ENCODE assay signal across 11 cellular contexts in genomic region chr12:53060721-53061276, GRCh38. TPM values are rescaled to one million over a fixed set of nuclear protein-coding genes. Genes with fewer than 3 reads are reported as not detected.
DNase-seq lines count a peak whose midpoint lies in the region; TF ChIP-seq lines count a peak whose summit lies in the region.
"Had no signal": no experiment of that assay in that cellular context is flagged by ENCODE, and none has a peak within 500 bp of the region (broad histone marks: within the 10 kb centered on the region; RNA-seq: fewer than 3 reads in every experiment).

No MANE protein-coding gene starts in this region.

- peak overlapping the region; percentile 75 to 89 for H3K27ac ChIP-seq in breast epithelium
- H3K27ac ChIP-seq in mammary epithelial cell (ENCODE audit: insufficient read depth, low read depth, low read length), result no peak overlapping the region
- H3K27ac ChIP-seq in caudate nucleus (ENCODE audit: low read depth, low read length), result peak overlapping the region; percentile 48
- H3K27ac ChIP-seq in muscle layer of colon (ENCODE audit: low read depth, low read length), result peak overlapping the region; percentile 21

- WGBS in mammary epithelial cell (ENCODE audit: low coverage, missing lambda C conversion rate), result 56% methylated on average over 17 of the region's 18 CpGs

- H3K4me3 ChIP-seq in breast epithelium (no peak overlapping the region), mammary epithelial cell (replicated peaks in 1 of 3; ENCODE audit: insufficient read depth in 1 of 3, low read depth in 2 of 3, low read length in 3 of 3) (no peak overlapping the region), muscle layer of colon (ENCODE audit: low read depth in 1 of 2, low read length in 2 of 2) (no peak overlapping the region)

- no peaks in the 10 kb centered on the region for H3K27me3 Mint-ChIP-seq in activated CD4-positive, alpha-beta memory T cell treated with anti-CD3 and anti-CD28 coated beads for 36 hours
- H3K27me3 Mint-ChIP-seq: B cell had no signal

- H3K9ac ChIP-seq in mammary epithelial cell (ENCODE audit: insufficient read depth, low read length) (no peak overlapping the region), muscle layer of colon (ENCODE audit: low read length) (no peak overlapping the region)

- no TSS peak for BruUV-seq in mammary epithelial cell (replicated peaks; lab: Mats Ljungman, UMichigan)

- no peak overlapping the region for H3K4me2 ChIP-seq in mammary epithelial cell (ENCODE audit: insufficient read depth, low read depth, low read length)

- H3K36me3 ChIP-seq in breast epithelium (no peaks in the 10 kb centered on the region), mammary epithelial cell (ENCODE audit: insufficient read depth, low read length) (peaks cover 1% of the 10 kb centered on the region), muscle layer of colon (ENCODE audit: insufficient read depth, low read length) (peaks cover 38% of the 10 kb centered on the region)

- no peak for TF ChIP-seq POLR2A in breast epithelium (IDR thresholded peaks at IDR 0.05)

- no peaks in the 10 kb centered on the region for H4K20me1 ChIP-seq in mammary epithelial cell (ENCODE audit: insufficient read depth, low read length)

- no peaks in the 10 kb centered on the region for H3K27me3 ChIP-seq in breast epithelium
- no peaks in the 10 kb centered on the region for H3K27me3 ChIP-seq in mammary epithelial cell (ENCODE audit: insufficient read depth, low read length)
- no peaks in the 10 kb centered on the region for H3K27me3 ChIP-seq in muscle layer of colon (ENCODE audit: control insufficient read depth in 1 of 2, insufficient read depth in 2 of 2, low read length in 2 of 2)

- no peaks in the 10 kb centered on the region for H3K9me3 ChIP-seq in breast epithelium
- H3K9me3 ChIP-seq in mammary epithelial cell (replicated peaks; ENCODE audit: insufficient read depth, low read length), result no peaks in the 10 kb centered on the region
- no peaks in the 10 kb centered on the region for H3K9me3 ChIP-seq in muscle layer of colon (ENCODE audit: low read length)

- in situ Hi-C loops in mammary epithelial cell (cut with MboI; ENCODE audit: low sequenced_read_pairs in 2 of 2), result loop anchor here in 1 of 2 donors (25.0 kb wide), 1 partner anchor 227 kb away; the partner anchor contains the start of genes MYG1 and PFDN5
- in situ Hi-C loops in GM13976 (cut with MboI; ENCODE audit: low sequenced_read_pairs, unreplicated experiment), result no loop called here

- dilution Hi-C loops in mammary epithelial cell (cut with HindIII; ENCODE audit: low sequenced_read_pairs), result no loop called here

- intact Hi-C loops in breast epithelium (cut with DNase I; ENCODE audit: low total_unique reads), result no loop called here
- intact Hi-C loops in mammary epithelial cell (cut with micrococcal nuclease), result loop anchor here (10.0 kb wide), 1 partner anchor 234 kb away; the partner anchor contains the start of genes MYG1 and PFDN5
- intact Hi-C loops in activated CD4-positive, alpha-beta memory T cell treated with anti-CD3 and anti-CD28 coated beads for 36 hours (cut with micrococcal nuclease), result no loop called here

- TF ChIP-seq CTCF in breast epithelium (IDR thresholded peaks at IDR 0.05) (no peak), mammary epithelial cell (conservative IDR thresholded peaks at IDR 0.05 in 1 of 2, IDR thresholded peaks at IDR 0.05 in 1 of 2; ENCODE audit: extremely low read depth in 1 of 2, insufficient read depth in 1 of 2, low read depth in 1 of 2, low read length in 2 of 2) (no peak), GM13976 (IDR thresholded peaks at IDR 0.05; ENCODE audit: borderline replicate concordance, control extremely low read depth, extremely low read depth, insufficient read depth, missing control alignments) (no peak)

- CTCF ChIA-PET in mammary epithelial cell (lab: Charles Lee; ENCODE audit: low non-redundant PET), result no interaction called here
- CTCF ChIA-PET in activated CD4-positive, alpha-beta memory T cell treated with anti-CD3 and anti-CD28 coated beads for 36 hours (lab: Charles Lee), result interaction anchor here (1.4 to 11.6 kb wide), 2 partner anchors 19 to 40 kb away, joined by 6 to 348 read pairs; partner anchors contain the start of genes IGFBP6, SOAT2 and SPRYD3

- no peak overlapping the region for H3K27ac Mint-ChIP-seq in activated CD4-positive, alpha-beta memory T cell treated with anti-CD3 and anti-CD28 coated beads for 36 hours
- H3K27ac Mint-ChIP-seq: B cell had no signal

- H2AFZ ChIP-seq in mammary epithelial cell (ENCODE audit: low read depth, low read length), result no peak overlapping the region

- no peak overlapping the region for H3K4me3 Mint-ChIP-seq in activated CD4-positive, alpha-beta memory T cell treated with anti-CD3 and anti-CD28 coated beads for 36 hours
- H3K4me3 Mint-ChIP-seq: B cell had no signal

- H3K4me1 ChIP-seq in breast epithelium (peaks cover 15 to 20% of the 10 kb centered on the region in 2 donors), mammary epithelial cell (ENCODE audit: insufficient read depth, low read length) (no peaks in the 10 kb centered on the region), muscle layer of colon (ENCODE audit: insufficient read depth, low read length) (peaks cover 33% of the 10 kb centered on the region)

- peaks cover 6% of the 10 kb centered on the region for H3K36me3 Mint-ChIP-seq in activated CD4-positive, alpha-beta memory T cell treated with anti-CD3 and anti-CD28 coated beads for 36 hours

- peaks cover under 1% of the 10 kb centered on the region for H3K4me1 Mint-ChIP-seq in activated CD4-positive, alpha-beta memory T cell treated with anti-CD3 and anti-CD28 coated beads for 36 hours (ENCODE audit: low read depth)
- H3K4me1 Mint-ChIP-seq: B cell had no signal

- H3K9me3 Mint-ChIP-seq in activated CD4-positive, alpha-beta memory T cell treated with anti-CD3 and anti-CD28 coated beads for 36 hours, result no peaks in the 10 kb centered on the region

- DNase-seq in breast epithelium (ENCODE audit: low spot score in 2 of 2), result peak in 1 of 2 donors; percentile 34
- no peak for DNase-seq in mammary epithelial cell
- DNase-seq in caudate nucleus (lab: John Stamatoyannopoulos, UW), result no peak
- DNase-seq in NCI-H82 treated with DMSO at 0.1 percent for 48 hours (lab: John Stamatoyannopoulos, UW; ENCODE audit: unreplicated experiment), result no peak
- no peak for DNase-seq in activated CD4-positive, alpha-beta memory T cell treated with anti-CD3 and anti-CD28 coated beads for 36 hours
- no peak for DNase-seq in putamen (ENCODE audit: low spot score)
- DNase-seq in GM13976 (ENCODE audit: low spot score), result no peak

- no peaks in the 10 kb centered on the region for H3K79me2 ChIP-seq in mammary epithelial cell (ENCODE audit: insufficient read depth, low read length)

- POLR2A ChIA-PET in activated CD4-positive, alpha-beta memory T cell treated with anti-CD3 and anti-CD28 coated beads for 36 hours (lab: Charles Lee), result interaction anchor here (1.1 to 3.0 kb wide), 2 partner anchors 9 to 38 kb away, joined by 3 to 10 read pairs; partner anchors contain the start of gene IGFBP6

RNA-seq across cellular contexts. Expression of gene TNS2, which starts 10.9 kb away (rescaled TPM):
- total RNA-seq in breast epithelium, result 100 to 1,000 TPM in 2 of 3 donors, 10 to 100 TPM in 1; 65.4 to 228 (median 156) TPM
- 1 to 10 TPM; 3.7 to 4.2 TPM for total RNA-seq in mammary epithelial cell
- 6.6 TPM for polyA plus RNA-seq in mammary epithelial cell
- 16.7 TPM for polyA minus RNA-seq in mammary epithelial cell
- total RNA-seq in activated CD4-positive, alpha-beta memory T cell treated with anti-CD3 and anti-CD28 coated beads for 36 hours, result 1 to 10 TPM; 1.8 to 2.4 TPM

RNA-seq across cellular contexts. Expression of gene SPRYD3, which starts 18.4 kb away (rescaled TPM):
- total RNA-seq in breast epithelium (10 to 100 TPM; 31.8 to 45.8 (median 36.3) TPM), mammary epithelial cell (10 to 100 TPM; 30.0 to 39.4 TPM)
- polyA plus RNA-seq in mammary epithelial cell, result 28.0 TPM
- polyA minus RNA-seq in mammary epithelial cell, result 85.5 TPM
- 10 to 100 TPM; 32.8 to 35.4 TPM for total RNA-seq in activated CD4-positive, alpha-beta memory T cell treated with anti-CD3 and anti-CD28 coated beads for 36 hours

RNA-seq across cellular contexts. Expression of gene IGFBP6, which starts 36.7 kb away (rescaled TPM):
- 100 to 1,000 TPM; 169 to 708 (median 284) TPM for total RNA-seq in breast epithelium
- 100 to 1,000 TPM in 1 of 2 donors, 10 to 100 TPM in 1; 47.7 to 125 TPM for total RNA-seq in mammary epithelial cell
- polyA plus RNA-seq in mammary epithelial cell, result 291 TPM
- 208 TPM for polyA minus RNA-seq in mammary epithelial cell
- total RNA-seq in activated CD4-positive, alpha-beta memory T cell treated with anti-CD3 and anti-CD28 coated beads for 36 hours, result 1 to 10 TPM; 4.1 to 4.9 TPM
- total RNA-seq: B cell had no signal

RNA-seq across cellular contexts. Expression of gene SOAT2, which starts 42.5 kb away (rescaled TPM):
- total RNA-seq in breast epithelium, result under 1 TPM in 2 of 3 donors, not detected in 1; 0.16 to 0.33 TPM
- total RNA-seq in mammary epithelial cell, result under 1 TPM in 1 of 2 donors, not detected in 1; 0.16 TPM
- 0.29 TPM for polyA plus RNA-seq in mammary epithelial cell
- polyA minus RNA-seq in mammary epithelial cell, result not detected
- total RNA-seq in activated CD4-positive, alpha-beta memory T cell treated with anti-CD3 and anti-CD28 coated beads for 36 hours, result 1 to 10 TPM; 1.1 to 1.5 TPM
- total RNA-seq: astrocyte, B cell, pulmonary artery endothelial cell had no signal

RNA-seq across cellular contexts. Expression of gene EIF4B, which starts 54.5 kb away (rescaled TPM):
- total RNA-seq in breast epithelium (100 to 1,000 TPM; 600 to 759 (median 614) TPM), mammary epithelial cell (100 to 1,000 TPM; 350 to 850 TPM)
- 312 TPM for polyA plus RNA-seq in mammary epithelial cell
- polyA minus RNA-seq in mammary epithelial cell, result 610 TPM
- total RNA-seq in activated CD4-positive, alpha-beta memory T cell treated with anti-CD3 and anti-CD28 coated beads for 36 hours, result 100 to 1,000 TPM; 686 to 718 TPM

Comparison
In these comparisons a context has a peak if more than half of its experiments do, and no peak if none do; other contexts are left out.
1. RNA of gene TNS2, which starts 10.9 kb away (total RNA-seq): 65.4 to 228 TPM in breast epithelium; 3.7 to 4.2 TPM in mammary epithelial cell and 1.8 to 2.4 TPM in activated CD4-positive, alpha-beta memory T cell treated with anti-CD3 and anti-CD28 coated beads for 36 hours; every median in the first group is over 10 times any median in the second.
2. RNA of gene IGFBP6, which starts 36.7 kb away (total RNA-seq): 169 to 708 TPM in breast epithelium and 47.7 to 125 TPM in mammary epithelial cell; 4.1 to 4.9 TPM in activated CD4-positive, alpha-beta memory T cell treated with anti-CD3 and anti-CD28 coated beads for 36 hours; every median in the first group is over 4 times any median in the second.